In the genomic region with DNA sequence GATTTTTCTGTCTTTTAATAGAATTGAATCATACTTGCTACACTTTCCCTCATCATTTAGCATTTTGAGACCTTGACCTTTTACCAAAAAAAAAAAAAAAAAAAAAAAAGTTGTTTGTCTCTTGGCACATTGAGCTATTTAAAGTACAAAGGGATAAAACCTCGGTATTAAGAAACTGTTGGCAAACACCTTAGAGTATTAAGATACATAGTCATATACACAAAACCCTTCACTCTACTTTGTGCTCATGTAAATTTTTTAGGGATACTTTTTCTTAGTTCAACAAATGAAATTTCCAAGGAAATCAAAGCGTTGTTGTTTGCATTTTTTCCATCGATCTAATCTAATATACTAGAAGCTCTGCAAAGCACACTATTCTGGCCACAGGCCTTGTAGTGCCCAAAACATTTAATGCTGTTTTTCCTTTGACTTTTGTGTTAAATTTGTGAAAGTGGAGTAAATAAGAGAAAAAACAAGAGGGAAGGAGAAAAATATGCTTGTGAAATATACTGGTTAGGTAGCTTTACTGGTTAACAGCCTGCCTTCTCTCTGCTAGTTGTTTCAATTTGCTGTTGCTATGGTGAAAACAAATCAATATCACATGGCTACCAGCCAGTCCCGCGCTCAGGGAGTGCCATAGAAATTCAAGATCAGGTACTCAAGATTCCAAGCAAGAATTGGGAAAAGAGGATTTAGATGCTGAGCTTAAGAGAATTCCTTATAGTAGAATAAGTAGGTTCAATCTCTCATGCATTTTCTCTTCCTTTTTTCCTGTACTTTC, we compare ENCODE assay signal across 7 cellular contexts. TPM values are rescaled to one million over a fixed set of nuclear protein-coding genes. Genes with fewer than 3 reads are reported as not detected.
DNase-seq lines count a peak whose midpoint lies in the region; ATAC-seq and TF ChIP-seq lines count a peak whose summit lies in the region.

No MANE protein-coding gene starts in this region.

- CTCF ChIA-PET in activated naive CD4-positive, alpha-beta T cell treated with anti-CD3 and anti-CD28 coated beads, Interleukin-2, amount 10 ng/mL, durations not matched to agents 7 days and 5 days (lab: Charles Lee): interaction anchor here (0.7 to 2.4 kb wide), 5 partner anchors 9 to 115 kb away, joined by 3 to 9 read pairs (median 4); no protein-coding TSS in a partner anchor

- peak overlapping the region; percentile 83 for H3K4me3 Mint-ChIP-seq in activated naive CD4-positive, alpha-beta T cell treated with anti-CD3 and anti-CD28 coated beads, Interleukin-2, amount 10 ng/mL, durations not matched to agents 7 days and 5 days

- H3K4me3 ChIP-seq in right atrium auricular region: peak overlapping the region; percentile 60 to 67
- H3K4me3 ChIP-seq in skin epidermis: peak overlapping the region; percentile 47 to 62 (median 59)

- no peaks in the 10 kb centered on the region for H3K9me3 Mint-ChIP-seq in activated naive CD4-positive, alpha-beta T cell treated with anti-CD3 and anti-CD28 coated beads, Interleukin-2, amount 10 ng/mL, durations not matched to agents 7 days and 5 days

- no peaks in the 10 kb centered on the region for H3K27me3 Mint-ChIP-seq in activated naive CD4-positive, alpha-beta T cell treated with anti-CD3 and anti-CD28 coated beads, Interleukin-2, amount 10 ng/mL, durations not matched to agents 7 days and 5 days

- H3K4me1 Mint-ChIP-seq in activated naive CD4-positive, alpha-beta T cell treated with anti-CD3 and anti-CD28 coated beads, Interleukin-2, amount 10 ng/mL, durations not matched to agents 7 days and 5 days: peaks cover 63% of the 10 kb centered on the region

- DNase-seq in GM03348 (ENCODE audit: low spot score): peak; percentile 23
- DNase-seq in NCI-H1092 (lab: John Stamatoyannopoulos, UW): peak; percentile 79
- DNase-seq in activated naive CD4-positive, alpha-beta T cell treated with anti-CD3 and anti-CD28 coated beads, Interleukin-2, amount 10 ng/mL, durations not matched to agents 7 days and 5 days: no peak
- no peak for DNase-seq in right atrium auricular region (ENCODE audit: low spot score)
- DNase-seq in CD1c-positive myeloid dendritic cell (ENCODE audit: extremely low spot score): no peak

- H3K27ac ChIP-seq in right atrium auricular region (peak overlapping the region; percentile 91), skin epidermis (peak overlapping the region; percentile 48 to 94 (median 84))

- H3K4me1 ChIP-seq in right atrium auricular region: peaks cover 0 to 58% of the 10 kb centered on the region in 2 donors

- peak overlapping the region; percentile 34 for H3K27ac Mint-ChIP-seq in activated naive CD4-positive, alpha-beta T cell treated with anti-CD3 and anti-CD28 coated beads, Interleukin-2, amount 10 ng/mL, durations not matched to agents 7 days and 5 days

- H3K36me3 Mint-ChIP-seq in activated naive CD4-positive, alpha-beta T cell treated with anti-CD3 and anti-CD28 coated beads, Interleukin-2, amount 10 ng/mL, durations not matched to agents 7 days and 5 days: peaks cover 3% of the 10 kb centered on the region

- ATAC-seq in GM21367 (IDR thresholded peaks at IDR 0.05; ENCODE audit: unreplicated experiment): no peak

- H3K27me3 ChIP-seq in right atrium auricular region: no peaks in the 10 kb centered on the region

- no peak for TF ChIP-seq CTCF in right atrium auricular region (IDR thresholded peaks at IDR 0.05)

- H3K9me3 ChIP-seq in right atrium auricular region: no peaks in the 10 kb centered on the region

- H3K36me3 ChIP-seq in right atrium auricular region: no peaks in the 10 kb centered on the region

RNA-seq across cellular contexts. Expression of a gene that starts 2.6 kb away (rescaled TPM):
- 10 to 100 TPM; 62.0 to 81.6 TPM for total RNA-seq in right atrium auricular region

Comparison
In these comparisons a context has a peak if more than half of its experiments do, and no peak if none do; other contexts are left out.
1. DNase-seq: peak in GM03348 (single experiment) and NCI-H1092 (single experiment); none in activated naive CD4-positive, alpha-beta T cell treated with anti-CD3 and anti-CD28 coated beads, Interleukin-2, amount 10 ng/mL, durations not matched to agents 7 days and 5 days (single experiment), right atrium auricular region (single experiment) and CD1c-positive myeloid dendritic cell (single experiment).